In the genomic region with DNA sequence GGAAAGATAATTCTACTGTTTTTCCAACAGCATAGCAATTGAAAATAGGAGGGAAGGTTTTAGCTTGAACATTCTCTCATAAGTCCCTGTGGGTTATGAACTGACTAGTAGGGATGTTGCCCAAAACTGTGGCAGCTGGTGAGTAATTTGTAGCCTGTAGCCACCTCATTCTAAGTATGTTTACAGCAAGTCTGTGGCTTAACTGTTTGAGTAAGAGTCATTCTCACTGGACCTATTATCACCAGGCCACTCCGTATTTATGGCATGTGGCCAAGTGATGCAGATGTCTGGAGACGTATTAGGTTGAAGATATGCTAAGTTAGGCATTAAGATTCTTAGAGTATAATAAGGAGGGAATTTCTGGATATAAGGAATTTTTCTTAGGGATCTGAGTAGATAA, we compare ENCODE assay signal across 1 cellular context.
TF ChIP-seq lines count a peak whose summit lies in the region.

No MANE protein-coding gene starts in this region.

TF ChIP-seq in HepG2, 621 proteins besides CTCF, POLR2A, EP300 and RAD21 (continued from another document):
- TF ChIP-seq, protein P1, sequence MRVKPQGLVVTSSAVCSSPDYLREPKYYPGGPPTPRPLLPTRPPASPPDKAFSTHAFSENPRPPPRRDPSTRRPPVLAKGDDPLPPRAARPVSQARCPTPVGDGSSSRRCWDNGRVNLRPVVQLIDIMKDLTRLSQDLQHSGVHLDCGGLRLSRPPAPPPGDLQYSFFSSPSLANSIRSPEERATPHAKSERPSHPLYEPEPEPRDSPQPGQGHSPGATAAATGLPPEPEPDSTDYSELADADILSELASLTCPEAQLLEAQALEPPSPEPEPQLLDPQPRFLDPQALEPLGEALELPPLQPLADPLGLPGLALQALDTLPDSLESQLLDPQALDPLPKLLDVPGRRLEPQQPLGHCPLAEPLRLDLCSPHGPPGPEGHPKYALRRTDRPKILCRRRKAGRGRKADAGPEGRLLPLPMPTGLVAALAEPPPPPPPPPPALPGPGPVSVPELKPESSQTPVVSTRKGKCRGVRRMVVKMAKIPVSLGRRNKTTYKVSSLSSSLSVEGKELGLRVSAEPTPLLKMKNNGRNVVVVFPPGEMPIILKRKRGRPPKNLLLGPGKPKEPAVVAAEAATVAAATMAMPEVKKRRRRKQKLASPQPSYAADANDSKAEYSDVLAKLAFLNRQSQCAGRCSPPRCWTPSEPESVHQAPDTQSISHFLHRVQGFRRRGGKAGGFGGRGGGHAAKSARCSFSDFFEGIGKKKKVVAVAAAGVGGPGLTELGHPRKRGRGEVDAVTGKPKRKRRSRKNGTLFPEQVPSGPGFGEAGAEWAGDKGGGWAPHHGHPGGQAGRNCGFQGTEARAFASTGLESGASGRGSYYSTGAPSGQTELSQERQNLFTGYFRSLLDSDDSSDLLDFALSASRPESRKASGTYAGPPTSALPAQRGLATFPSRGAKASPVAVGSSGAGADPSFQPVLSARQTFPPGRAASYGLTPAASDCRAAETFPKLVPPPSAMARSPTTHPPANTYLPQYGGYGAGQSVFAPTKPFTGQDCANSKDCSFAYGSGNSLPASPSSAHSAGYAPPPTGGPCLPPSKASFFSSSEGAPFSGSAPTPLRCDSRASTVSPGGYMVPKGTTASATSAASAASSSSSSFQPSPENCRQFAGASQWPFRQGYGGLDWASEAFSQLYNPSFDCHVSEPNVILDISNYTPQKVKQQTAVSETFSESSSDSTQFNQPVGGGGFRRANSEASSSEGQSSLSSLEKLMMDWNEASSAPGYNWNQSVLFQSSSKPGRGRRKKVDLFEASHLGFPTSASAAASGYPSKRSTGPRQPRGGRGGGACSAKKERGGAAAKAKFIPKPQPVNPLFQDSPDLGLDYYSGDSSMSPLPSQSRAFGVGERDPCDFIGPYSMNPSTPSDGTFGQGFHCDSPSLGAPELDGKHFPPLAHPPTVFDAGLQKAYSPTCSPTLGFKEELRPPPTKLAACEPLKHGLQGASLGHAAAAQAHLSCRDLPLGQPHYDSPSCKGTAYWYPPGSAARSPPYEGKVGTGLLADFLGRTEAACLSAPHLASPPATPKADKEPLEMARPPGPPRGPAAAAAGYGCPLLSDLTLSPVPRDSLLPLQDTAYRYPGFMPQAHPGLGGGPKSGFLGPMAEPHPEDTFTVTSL (CRISPR knock-in tag; IDR thresholded peaks at IDR 0.05; ENCODE audit: borderline replicate concordance), result no peak
- TF ChIP-seq ZNF430 (CRISPR knock-in tag; IDR thresholded peaks at IDR 0.05), result no peak
- TF ChIP-seq ZBTB7B (CRISPR knock-in tag; IDR thresholded peaks at IDR 0.05), result no peak
- no peak for TF ChIP-seq HES4 (CRISPR knock-in tag; IDR thresholded peaks at IDR 0.05; ENCODE audit: borderline replicate concordance)
- TF ChIP-seq, protein P2, sequence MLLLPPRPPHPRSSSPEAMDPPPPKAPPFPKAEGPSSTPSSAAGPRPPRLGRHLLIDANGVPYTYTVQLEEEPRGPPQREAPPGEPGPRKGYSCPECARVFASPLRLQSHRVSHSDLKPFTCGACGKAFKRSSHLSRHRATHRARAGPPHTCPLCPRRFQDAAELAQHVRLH (CRISPR knock-in tag; IDR thresholded peaks at IDR 0.05; ENCODE audit: borderline replicate concordance, low read depth), result no peak
